Comparison of ENCODE assay signal across 8 cellular contexts in genomic region chr14:77208266-77208978, GRCh38. TPM values are rescaled to one million over a fixed set of nuclear protein-coding genes. Genes with fewer than 3 reads are reported as not detected.
A peak's percentile ranks its signal among the peaks of the same experiment; 100 is the strongest.
DNase-seq lines count a peak whose midpoint lies in the region; ATAC-seq and TF ChIP-seq lines count a peak whose summit lies in the region.
"Had no signal": no experiment of that assay in that cellular context is flagged by ENCODE, and none has a peak within 500 bp of the region (broad histone marks: within the 10 kb centered on the region; RNA-seq: fewer than 3 reads in every experiment).

No MANE protein-coding gene starts in this region.

- H3K4me3 ChIP-seq in upper lobe of left lung, result no peak overlapping the region
- H3K4me3 ChIP-seq: thoracic aorta had no signal

- H3K27ac ChIP-seq in upper lobe of left lung, result no peak overlapping the region
- H3K27ac ChIP-seq: thoracic aorta had no signal

- TF ChIP-seq POLR2A in upper lobe of left lung (IDR thresholded peaks at IDR 0.05), result no peak

- H3K36me3 ChIP-seq in upper lobe of left lung, result no peaks in the 10 kb centered on the region
- H3K36me3 ChIP-seq: thoracic aorta had no signal

- H3K27me3 ChIP-seq in upper lobe of left lung, result no peaks in the 10 kb centered on the region

- H3K9me3 ChIP-seq in upper lobe of left lung, result no peaks in the 10 kb centered on the region
- H3K9me3 ChIP-seq: thoracic aorta had no signal

- no peak for TF ChIP-seq EP300 in upper lobe of left lung (IDR thresholded peaks at IDR 0.05)

- peak; percentile 69 for DNase-seq in GM20000 (ENCODE audit: low spot score)
- peak; percentile 32 for DNase-seq in NCI-H226
- peak; percentile 48 for DNase-seq in activated T-cell treated with anti-CD3 and anti-CD28 coated beads for 1 hour (ENCODE audit: low read depth)
- peak; percentile 48 for DNase-seq in fibroblast of gingiva (ENCODE audit: low read depth)
- DNase-seq in non-pigmented ciliary epithelial cell (ENCODE audit: low read depth), result peak; percentile 5
- DNase-seq in upper lobe of left lung, result peak in 1 of 2 donors; percentile 53
- no peak for DNase-seq in cerebellar nuclear complex (lab: John Stamatoyannopoulos, UW)

- TF ChIP-seq CTCF in GM20000 (IDR thresholded peaks at IDR 0.05; ENCODE audit: extremely low read depth, missing control alignments) (no peak), upper lobe of left lung (IDR thresholded peaks at IDR 0.05) (no peak)

- peak; percentile 71 to 77 for ATAC-seq in upper lobe of left lung (ENCODE audit: low FRiP score in 2 of 2)

- 30 to 65% methylated on average over 4 to 10 of the region's 10 CpGs for WGBS in upper lobe of left lung, 2 donors

- H3K4me1 ChIP-seq in upper lobe of left lung, result no peaks in the 10 kb centered on the region

RNA-seq across cellular contexts. Expression of gene TMEM63C, which starts 26.8 kb away (rescaled TPM):
- total RNA-seq in upper lobe of left lung, result 1 to 10 TPM in 1 of 6 donors, under 1 TPM in 3, not detected in 2; 0.15 to 8.3 (median 0.80) TPM

Comparison
In these comparisons a context has a peak if more than half of its experiments do, and no peak if none do; other contexts are left out.
1. DNase-seq: peak in GM20000 (single experiment), NCI-H226 (single experiment), activated T-cell treated with anti-CD3 and anti-CD28 coated beads for 1 hour (single experiment), fibroblast of gingiva (single experiment) and non-pigmented ciliary epithelial cell (single experiment); none in cerebellar nuclear complex (0 of 2).